ENCODE assay signal across 8 cellular contexts in the genomic region with DNA sequence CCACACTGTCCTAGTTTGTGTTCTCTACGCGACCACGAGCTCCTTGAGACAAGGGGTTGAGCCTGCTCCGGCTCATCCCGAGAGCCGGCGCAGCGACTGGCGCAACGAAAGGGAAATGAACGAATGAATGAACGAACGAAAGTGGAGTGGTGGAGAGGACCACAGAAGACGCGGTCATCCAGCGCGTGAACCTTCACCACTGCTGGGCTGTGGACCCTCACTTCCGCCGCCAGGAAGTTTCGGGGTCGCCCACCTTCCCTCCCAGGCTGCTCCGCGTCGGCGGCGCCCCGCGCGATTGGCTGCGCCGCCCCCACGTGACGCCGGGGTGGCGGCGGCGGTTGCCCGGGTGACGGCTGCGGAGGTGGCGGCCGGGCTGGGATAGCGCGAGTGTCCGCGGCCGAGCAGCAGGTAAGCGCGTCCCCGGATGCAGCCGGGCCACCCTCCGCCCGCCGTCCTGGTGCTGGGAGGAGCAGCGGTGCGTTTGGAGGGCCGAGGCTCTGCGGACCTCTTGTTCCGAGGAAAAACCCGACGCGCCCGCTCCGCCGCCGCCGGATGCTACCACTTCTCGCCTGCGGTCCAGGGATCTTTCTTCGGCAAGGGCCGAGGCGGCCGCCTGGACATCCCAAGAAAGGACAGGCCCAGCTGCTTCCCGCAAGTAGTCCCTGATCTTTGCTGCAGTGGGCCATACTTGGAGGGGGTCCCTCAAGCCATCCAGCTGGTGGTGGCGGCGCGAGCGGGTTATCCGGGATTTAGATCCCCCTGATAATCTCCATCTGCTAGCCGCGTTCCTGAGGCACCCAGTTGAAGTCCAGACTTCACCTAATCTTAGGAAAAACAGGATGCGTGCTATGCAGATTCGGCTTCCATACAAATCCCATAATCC. TPM values are rescaled to one million over a fixed set of nuclear protein-coding genes. Genes with fewer than 3 reads are reported as not detected.
DNase-seq lines count a peak whose midpoint lies in the region; ATAC-seq and TF ChIP-seq lines count a peak whose summit lies in the region.

A gene with protein sequence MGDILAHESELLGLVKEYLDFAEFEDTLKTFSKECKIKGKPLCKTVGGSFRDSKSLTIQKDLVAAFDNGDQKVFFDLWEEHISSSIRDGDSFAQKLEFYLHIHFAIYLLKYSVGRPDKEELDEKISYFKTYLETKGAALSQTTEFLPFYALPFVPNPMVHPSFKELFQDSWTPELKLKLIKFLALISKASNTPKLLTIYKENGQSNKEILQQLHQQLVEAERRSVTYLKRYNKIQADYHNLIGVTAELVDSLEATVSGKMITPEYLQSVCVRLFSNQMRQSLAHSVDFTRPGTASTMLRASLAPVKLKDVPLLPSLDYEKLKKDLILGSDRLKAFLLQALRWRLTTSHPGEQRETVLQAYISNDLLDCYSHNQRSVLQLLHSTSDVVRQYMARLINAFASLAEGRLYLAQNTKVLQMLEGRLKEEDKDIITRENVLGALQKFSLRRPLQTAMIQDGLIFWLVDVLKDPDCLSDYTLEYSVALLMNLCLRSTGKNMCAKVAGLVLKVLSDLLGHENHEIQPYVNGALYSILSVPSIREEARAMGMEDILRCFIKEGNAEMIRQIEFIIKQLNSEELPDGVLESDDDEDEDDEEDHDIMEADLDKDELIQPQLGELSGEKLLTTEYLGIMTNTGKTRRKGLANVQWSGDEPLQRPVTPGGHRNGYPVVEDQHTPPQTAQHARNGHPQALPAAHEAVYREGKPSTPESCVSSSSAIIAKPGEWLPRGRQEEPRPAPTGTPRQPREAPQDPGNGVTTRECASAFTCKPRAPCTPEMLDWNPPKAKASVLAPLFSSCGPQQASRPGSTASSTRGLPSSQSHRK (plus strand): TSS at position 341 of the 883 bp plus-strand sequence. CDS start 7,608 bp downstream, outside the sequence.

- H3K27ac Mint-ChIP-seq in chondrocyte (ENCODE audit: unreplicated experiment), result peak within 1 kb of the TSS; percentile 95

- DNase-seq in AG09309 (ENCODE audit: low read depth) (no peak), NCI-H226 (peak; percentile 79), chondrocyte (ENCODE audit: low spot score) (no peak), kidney glomerular epithelial cell (lab: John Stamatoyannopoulos, UW) (peak; percentile 70)
- peak; percentile 55 to 65 for DNase-seq in activated CD4-positive, alpha-beta T cell treated with anti-CD3 and anti-CD28 coated beads for 24 hours (ENCODE audit: low read depth in 2 of 2)
- DNase-seq in stimulated activated CD4-positive, alpha-beta T cell treated with anti-CD3 and anti-CD28 coated beads, Interleukin-15, amount 100 ng/mL, for 48 hours (ENCODE audit: low read depth in 2 of 2), result peak; percentile 40 to 67

- H3K9me3 Mint-ChIP-seq in chondrocyte (ENCODE audit: low read depth), result no peaks in the 10 kb centered on the region

- H3K4me3 Mint-ChIP-seq in chondrocyte (ENCODE audit: unreplicated experiment), result peak within 1 kb of the TSS; percentile 91

- H3K4me1 Mint-ChIP-seq in chondrocyte (ENCODE audit: low read depth), result peaks cover 51% of the 10 kb centered on the region

- H3K36me3 Mint-ChIP-seq in chondrocyte (ENCODE audit: low read depth), result peaks cover 22% of the 10 kb centered on the region

- ATAC-seq in GM18907 (IDR thresholded peaks at IDR 0.05; ENCODE audit: unreplicated experiment) (peak; percentile 92), HG03108 (IDR thresholded peaks at IDR 0.05; ENCODE audit: unreplicated experiment) (peak; percentile 99)

- no peaks in the 10 kb centered on the region for H3K27me3 Mint-ChIP-seq in chondrocyte (ENCODE audit: low read depth)

- H3K4me3 ChIP-seq in AG09309 (ENCODE audit: control insufficient read depth, low read depth, low read length), result peak within 1 kb of the TSS; percentile 63

- no peak for TF ChIP-seq CTCF in AG09309 (IDR thresholded peaks at IDR 0.05; ENCODE audit: control insufficient read depth, insufficient read depth, low read depth, low read length, missing control alignments)
- no peak for TF ChIP-seq CTCF in chondrocyte (IDR thresholded peaks at IDR 0.05)

RNA-seq across cellular contexts. Expression of the gene that starts here (rescaled TPM):
- 71.6 to 188 TPM (median 187 TPM) in 3 replicates for total RNA-seq in chondrocyte

Comparison
In these comparisons a context has a peak if more than half of its experiments do, and no peak if none do; other contexts are left out.
1. DNase-seq: peak in NCI-H226 (single experiment), activated CD4-positive, alpha-beta T cell treated with anti-CD3 and anti-CD28 coated beads for 24 hours (2 of 2), kidney glomerular epithelial cell (single experiment) and stimulated activated CD4-positive, alpha-beta T cell treated with anti-CD3 and anti-CD28 coated beads, Interleukin-15, amount 100 ng/mL, for 48 hours (2 of 2); none in AG09309 (single experiment) and chondrocyte (single experiment).